Comparison of ENCODE assay signal across 14 cellular contexts in genomic region chr19:57587529-57587928, GRCh38. TPM values are rescaled to one million over a fixed set of nuclear protein-coding genes. Genes with fewer than 3 reads are reported as not detected.
A peak's percentile ranks its signal among the peaks of the same experiment; 100 is the strongest.
DNase-seq lines count a peak whose midpoint lies in the region.
"Had no signal": no experiment of that assay in that cellular context is flagged by ENCODE, and none has a peak within 500 bp of the region (broad histone marks: within the 10 kb centered on the region; RNA-seq: fewer than 3 reads in every experiment).

No MANE protein-coding gene starts in this region.

- peak; percentile 85 for DNase-seq in EL
- DNase-seq in T1000 (lab: John Stamatoyannopoulos, UW), result peak; percentile 38
- DNase-seq in myocyte (ENCODE audit: low read depth), result peak; percentile 85
- DNase-seq in NCI-H146 treated with DMSO at 0.1 percent for 48 hours (lab: John Stamatoyannopoulos, UW; ENCODE audit: unreplicated experiment), result no peak
- no peak for DNase-seq in mesenteric fat pad (ENCODE audit: low spot score)
- no peak for DNase-seq in NCI-H1694 (lab: John Stamatoyannopoulos, UW)
- DNase-seq: activated effector memory CD4-positive, alpha-beta T cell treated with anti-CD3 and anti-CD28 coated beads, Interleukin-2, amount 50 U/mL, for 16 hours; COR-L47; lower lobe of right lung; NCI-H1436 treated with DMSO at 0.1 percent for 48 hours; NCI-H524 treated with DMSO at 0.1 percent for 48 hours; nucleus accumbens; Peyer's patch; T-helper 2 cell had no signal

RNA-seq across cellular contexts. Expression of gene ZIK1, which starts 3.6 kb away (rescaled TPM):
- total RNA-seq in myocyte, result 1.8 and 3.9 TPM in 2 replicates
- polyA plus RNA-seq in myocyte (2012), result 2.0 TPM
- total RNA-seq in mesenteric fat pad, result 2.4 TPM

RNA-seq across cellular contexts. Expression of gene ZNF416, which starts 8.8 kb away (rescaled TPM):
- total RNA-seq in myocyte (5.0 and 7.0 TPM in 2 replicates), mesenteric fat pad (4.5 TPM)
- 5.4 TPM for polyA plus RNA-seq in myocyte (2012)

RNA-seq across cellular contexts. Expression of gene ZNF530, which starts 12.2 kb away (rescaled TPM):
- total RNA-seq in myocyte (6.1 and 9.0 TPM in 2 replicates), mesenteric fat pad (3.0 TPM)
- 5.4 TPM for polyA plus RNA-seq in myocyte (2012)

RNA-seq across cellular contexts. Expression of gene ZNF134, which starts 26.5 kb away (rescaled TPM):
- total RNA-seq in myocyte (27.0 and 28.0 TPM in 2 replicates), mesenteric fat pad (10.2 TPM)
- 12.2 TPM for polyA plus RNA-seq in myocyte (2012)

RNA-seq across cellular contexts. Expression of gene ZNF550, which starts 27.9 kb away (rescaled TPM):
- total RNA-seq in myocyte (9.9 and 10.7 TPM in 2 replicates), mesenteric fat pad (9.3 TPM)
- 6.2 TPM for polyA plus RNA-seq in myocyte (2012)

Comparison
In these comparisons a context has a peak if more than half of its experiments do, and no peak if none do; other contexts are left out.
1. DNase-seq: peak in EL (single experiment), T1000 (single experiment) and myocyte (single experiment); none in NCI-H146 treated with DMSO at 0.1 percent for 48 hours (single experiment), mesenteric fat pad (single experiment) and NCI-H1694 (single experiment).